ENCODE assay signal across 18 cellular contexts in genomic region chr13:100483836-100484381, GRCh38.
DNase-seq lines count a peak whose midpoint lies in the region; ATAC-seq lines count a peak whose summit lies in the region.
"Had no signal": no experiment of that assay in that cellular context is flagged by ENCODE, and none has a peak within 500 bp of the region (broad histone marks: within the 10 kb centered on the region; RNA-seq: fewer than 3 reads in every experiment).

No MANE protein-coding gene starts in this region.

- H3K36me3 Mint-ChIP-seq in memory B cell: no peaks in the 10 kb centered on the region

- no peak overlapping the region for H3K4me3 Mint-ChIP-seq in memory B cell
- H3K4me3 Mint-ChIP-seq: activated naive CD8-positive, alpha-beta T cell; nephron had no signal

- H3K9me3 Mint-ChIP-seq in memory B cell: no peaks in the 10 kb centered on the region
- H3K9me3 Mint-ChIP-seq: nephron had no signal

- peaks cover 16% of the 10 kb centered on the region for H3K4me1 Mint-ChIP-seq in memory B cell

- no peaks in the 10 kb centered on the region for H3K27me3 Mint-ChIP-seq in memory B cell
- H3K27me3 Mint-ChIP-seq: activated naive CD8-positive, alpha-beta T cell had no signal

- H3K27ac Mint-ChIP-seq in memory B cell: peak overlapping the region; percentile 1
- H3K27ac Mint-ChIP-seq: activated naive CD8-positive, alpha-beta T cell had no signal

- ATAC-seq in memory B cell (ENCODE audit: low read depth) (no peak), HG03280 (IDR thresholded peaks at IDR 0.05; ENCODE audit: unreplicated experiment) (no peak), HG03159 (IDR thresholded peaks at IDR 0.05; ENCODE audit: unreplicated experiment) (no peak)
- ATAC-seq: Panc1 had no signal

- in situ Hi-C loops in G401 (cut with HindIII; ENCODE audit: low sequenced_read_pairs): no loop called here

- DNase-seq in NCI-H2171 treated with DMSO at 0.1 percent for 48 hours (lab: John Stamatoyannopoulos, UW): peak; percentile 30
- DNase-seq in NCI-H2171 (lab: John Stamatoyannopoulos, UW): no peak
- peak; percentile 34 for DNase-seq in G401 (ENCODE audit: low spot score)
- peak; percentile 5 for DNase-seq in RPMI7951 (ENCODE audit: low read depth)
- DNase-seq in memory B cell (ENCODE audit: low spot score in 2 of 2): no peak
- no peak for DNase-seq in stimulated activated CD8-positive, alpha-beta memory T cell treated with anti-CD3 and anti-CD28 coated beads, Interleukin-4, amount 100 ng/mL, for 48 hours
- DNase-seq: activated T-cell treated with anti-CD3 and anti-CD28 coated beads for 4 hours; DMS53; esophagus squamous epithelium; NCI-H524 treated with DMSO at 0.1 percent for 48 hours; spleen; stimulated activated naive CD4-positive, alpha-beta T cell treated with Interleukin-2 at 50 U/mL for 16 hours; trophoblast cell had no signal

Comparison
In these comparisons a context has a peak if more than half of its experiments do, and no peak if none do; other contexts are left out.
1. DNase-seq: peak in NCI-H2171 treated with DMSO at 0.1 percent for 48 hours (single experiment), G401 (single experiment) and RPMI7951 (single experiment); none in NCI-H2171 (single experiment), memory B cell (0 of 2) and stimulated activated CD8-positive, alpha-beta memory T cell treated with anti-CD3 and anti-CD28 coated beads, Interleukin-4, amount 100 ng/mL, for 48 hours (single experiment).